8 cellular contexts compared by ENCODE assay signal in genomic region chr22:28772633-28773460, GRCh38. TPM values are rescaled to one million over a fixed set of nuclear protein-coding genes. Genes with fewer than 3 reads are reported as not detected.
DNase-seq lines count a peak whose midpoint lies in the region; ATAC-seq and TF ChIP-seq lines count a peak whose summit lies in the region.

CCDC117 (plus strand) TSS chr22:28772695; CDS start chr22:28772850, 155 bp downstream.

- H3K4me3 ChIP-seq in HAP-1 (peak within 1 kb of the TSS; percentile 68), MG63 (peak within 1 kb of the TSS; percentile 85), neural cell (ENCODE audit: low read length) (peak within 1 kb of the TSS; percentile 86)

- H3K27me3 Mint-ChIP-seq in stimulated activated naive CD8-positive, alpha-beta T cell treated with anti-CD3 and anti-CD28 coated beads, Interleukin-15, amount 100 ng/mL, for 72 hours: no peaks in the 10 kb centered on the region

- H3K9ac ChIP-seq in neural cell (ENCODE audit: low read length): peak within 1 kb of the TSS; percentile 79

- DNase-seq in GF-D8 (lab: John Stamatoyannopoulos, UW): peak; percentile 79
- DNase-seq in HAP-1 (ENCODE audit: low spot score in 2 of 2): peak; percentile 93 to 96
- DNase-seq in MG63: peak; percentile 95
- peak; percentile 96 for DNase-seq in SHP77 (lab: John Stamatoyannopoulos, UW)
- DNase-seq in activated gamma-delta T cell (lab: John Stamatoyannopoulos, UW): peak; percentile 78
- DNase-seq in fibroblast of the conjunctiva (ENCODE audit: low read depth): peak; percentile 95
- peak; percentile 89 to 95 for DNase-seq in stimulated activated naive CD8-positive, alpha-beta T cell treated with anti-CD3 and anti-CD28 coated beads, Interleukin-15, amount 100 ng/mL, for 72 hours

- peak; percentile 68 for TF ChIP-seq EP300 in neural cell (conservative IDR thresholded peaks at IDR 0.05; ENCODE audit: poor library complexity, severe bottlenecking)

- H4K20me1 ChIP-seq in neural cell (ENCODE audit: insufficient read depth): no peaks in the 10 kb centered on the region

- H2AFZ ChIP-seq in neural cell (ENCODE audit: low read depth, low read length): peak within 1 kb of the TSS; percentile 33

- H3K27ac Mint-ChIP-seq in stimulated activated naive CD8-positive, alpha-beta T cell treated with anti-CD3 and anti-CD28 coated beads, Interleukin-15, amount 100 ng/mL, for 72 hours: peak within 1 kb of the TSS; percentile 98

- TF ChIP-seq RAD21 in neural cell (conservative IDR thresholded peaks at IDR 0.05): peak; percentile 41

- H3K9me3 Mint-ChIP-seq in stimulated activated naive CD8-positive, alpha-beta T cell treated with anti-CD3 and anti-CD28 coated beads, Interleukin-15, amount 100 ng/mL, for 72 hours: no peaks in the 10 kb centered on the region

- peaks cover 32% of the 10 kb centered on the region for H3K4me1 Mint-ChIP-seq in stimulated activated naive CD8-positive, alpha-beta T cell treated with anti-CD3 and anti-CD28 coated beads, Interleukin-15, amount 100 ng/mL, for 72 hours

- H3K27me3 ChIP-seq in HAP-1 (ENCODE audit: low read depth) (no peaks in the 10 kb centered on the region), MG63 (no peaks in the 10 kb centered on the region), neural cell (ENCODE audit: insufficient read depth, low read depth, low read length) (no peaks in the 10 kb centered on the region)

- in situ Hi-C loops in HAP-1 (cut with MboI; ENCODE audit: low sequenced_read_pairs): no loop called here

- H3F3A ChIP-seq in neural cell (ENCODE audit: insufficient read depth, low read length, poor library complexity, severe bottlenecking): no peaks in the 10 kb centered on the region

- H3K9me2 ChIP-seq in neural cell (ENCODE audit: insufficient read depth, low read length): no peaks in the 10 kb centered on the region

- peaks cover 19% of the 10 kb centered on the region for H3K36me3 ChIP-seq in HAP-1 (replicated peaks)
- peaks cover 17% of the 10 kb centered on the region for H3K36me3 ChIP-seq in MG63
- H3K36me3 ChIP-seq in neural cell (ENCODE audit: insufficient read depth, low read length): no peaks in the 10 kb centered on the region

- peak; percentile 58 for TF ChIP-seq CTCF in neural cell (IDR thresholded peaks at IDR 0.05; ENCODE audit: poor library complexity, severe bottlenecking)

- no peaks in the 10 kb centered on the region for H3K9me3 ChIP-seq in HAP-1
- H3K9me3 ChIP-seq in MG63: no peaks in the 10 kb centered on the region
- H3K9me3 ChIP-seq in neural cell (ENCODE audit: low read length): no peaks in the 10 kb centered on the region

- peak within 1 kb of the TSS; percentile 99 for H3K4me2 ChIP-seq in neural cell (ENCODE audit: low read length)

- peak within 1 kb of the TSS; percentile 76 for H3K27ac ChIP-seq in neural cell (ENCODE audit: low read length)

- peak; percentile 92 for ATAC-seq in stimulated activated naive CD8-positive, alpha-beta T cell treated with anti-CD3 and anti-CD28 coated beads, Interleukin-15, amount 100 ng/mL, for 72 hours

- H3K4me3 Mint-ChIP-seq in stimulated activated naive CD8-positive, alpha-beta T cell treated with anti-CD3 and anti-CD28 coated beads, Interleukin-15, amount 100 ng/mL, for 72 hours: peak within 1 kb of the TSS; percentile 91 to 93

- no peaks in the 10 kb centered on the region for H3K4me1 ChIP-seq in HAP-1

- peaks cover 12% of the 10 kb centered on the region for H3K79me2 ChIP-seq in neural cell (replicated peaks; ENCODE audit: insufficient read depth, low read length)

TF ChIP-seq in neural cell, 6 proteins besides CTCF, POLR2A, EP300 and RAD21:
- TF ChIP-seq TAF1 (IDR thresholded peaks at IDR 0.05; ENCODE audit: low read depth) (peak; percentile 68), REST (IDR thresholded peaks at IDR 0.05; ENCODE audit: borderline replicate concordance) (no peak), SMC3 (conservative IDR thresholded peaks at IDR 0.05; ENCODE audit: poor library complexity) (peak; percentile 55), MXI1 (conservative IDR thresholded peaks at IDR 0.05; ENCODE audit: poor library complexity, severe bottlenecking) (peak; percentile 74), POLR2AphosphoS5 (IDR thresholded peaks at IDR 0.05) (peak; percentile 93), EZH2 (IDR thresholded peaks at IDR 0.05; ENCODE audit: borderline replicate concordance, insufficient read depth, low read length, poor library complexity, severe bottlenecking) (no peak)

RNA-seq across cellular contexts. Expression of gene CCDC117, which starts in this region (rescaled TPM):
- 25.4 and 32.4 TPM in 2 replicates for total RNA-seq in MG63 (2014; rRNA removed; shearing (Covaris generic); ENCODE audit: low replicate concordance)
- polyA plus RNA-seq in neural cell: 23.1 and 24.8 TPM in 2 replicates
- polyA minus RNA-seq in neural cell: 32.6 and 34.2 TPM in 2 replicates

Comparison
In these comparisons a context has a peak if more than half of its experiments do, and no peak if none do; other contexts are left out.
1. Peak in every context shown above with its lines: DNase-seq, ATAC-seq, H3K4me3 ChIP-seq and H3K27ac ChIP-seq.